7 cellular contexts compared by ENCODE assay signal in the genomic region with DNA sequence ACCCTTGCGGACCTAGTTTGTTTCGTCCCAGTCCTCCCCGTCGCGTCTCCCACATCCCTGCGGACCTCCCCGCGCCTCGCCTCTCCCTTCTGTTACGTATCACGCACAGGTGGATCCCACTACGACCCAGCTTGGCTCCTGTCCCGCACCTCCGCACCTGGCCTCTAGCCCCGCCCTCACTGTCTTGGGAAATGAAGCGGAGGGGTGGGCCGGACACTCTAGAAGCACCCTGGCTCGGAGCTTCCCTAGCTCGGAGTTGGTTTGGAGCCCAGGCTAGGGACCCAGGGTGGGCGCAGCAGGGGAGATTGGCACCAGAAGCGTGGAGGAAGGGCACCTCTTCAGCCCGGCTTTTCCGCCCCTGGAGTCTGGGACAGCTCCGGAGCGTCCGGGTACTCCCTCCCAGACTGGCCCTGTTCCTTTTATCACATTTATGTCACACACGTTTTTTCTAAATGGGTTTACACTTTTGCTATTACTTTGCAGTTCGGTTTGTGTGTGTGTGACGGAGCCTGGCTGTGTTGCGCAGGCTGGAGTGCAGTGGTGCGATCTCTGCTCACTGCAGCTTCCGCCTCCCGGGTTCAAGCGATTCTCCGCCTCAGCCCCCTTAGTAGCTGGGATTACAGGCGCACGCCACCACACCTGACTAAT. TPM values are rescaled to one million over a fixed set of nuclear protein-coding genes. Genes with fewer than 3 reads are reported as not detected.
DNase-seq lines count a peak whose midpoint lies in the region; ATAC-seq, FAIRE-seq and TF ChIP-seq lines count a peak whose summit lies in the region.

No MANE protein-coding gene starts in this region.

- H3K27me3 ChIP-seq in colonic mucosa (no peaks in the 10 kb centered on the region), right lobe of liver (no peaks in the 10 kb centered on the region)

- H3K9me3 ChIP-seq in colonic mucosa (no peaks in the 10 kb centered on the region), right lobe of liver (no peaks in the 10 kb centered on the region)

- TF ChIP-seq CTCF in WI38 (IDR thresholded peaks at IDR 0.05; ENCODE audit: low read depth, low read length): no peak
- TF ChIP-seq CTCF in colonic mucosa (IDR thresholded peaks at IDR 0.05): no peak
- no peak for TF ChIP-seq CTCF in right lobe of liver (IDR thresholded peaks at IDR 0.05)

- no peak for FAIRE-seq in GM12891 (lab: Jason Lieb, UNC)

- TF ChIP-seq POLR2A in GM12891 (IDR thresholded peaks at IDR 0.05; ENCODE audit: low read depth, low read length): peak; percentile 51; the same call in 1 of the 2 replicates
- TF ChIP-seq POLR2A in right lobe of liver (IDR thresholded peaks at IDR 0.05): peak; percentile 61

- under 1% methylated on average over 28 of the region's 37 CpGs for WGBS in right lobe of liver (ENCODE audit: insufficient coverage, low coverage, low lambda C conversion rate, missing lambda C conversion rate)

- DNase-seq in GM12891 (ENCODE audit: insufficient read length, low spot score): no peak
- peak; percentile 40 for DNase-seq in NCI-H1105 treated with DMSO at 0.1 percent for 48 hours (lab: John Stamatoyannopoulos, UW)
- peak; percentile 87 for DNase-seq in colonic mucosa
- peak; percentile 78 to 91 (median 89) for DNase-seq in right lobe of liver
- peak in 2 of 3 experiments; percentile 36 to 55 for DNase-seq in stimulated activated CD4-positive, alpha-beta T cell treated with anti-CD3 and anti-CD28 coated beads, TNF-alpha, amount 100 ng/mL, for 24 hours (ENCODE audit: low read depth in 3 of 3)
- DNase-seq in COLO829 (ENCODE audit: low spot score): no peak

- ATAC-seq in right lobe of liver: peak; percentile 42 to 64 (median 58)

- peaks cover 4% of the 10 kb centered on the region for H3K36me3 ChIP-seq in colonic mucosa
- peaks cover 0 to 16% (median 4%) of the 10 kb centered on the region in 4 donors for H3K36me3 ChIP-seq in right lobe of liver

- H3K9ac ChIP-seq in colonic mucosa (ENCODE audit: low read depth in 2 of 2, low read length in 2 of 2): peak overlapping the region; percentile 92 to 99

- peak overlapping the region; percentile 91 for H3K27ac ChIP-seq in colonic mucosa
- peak overlapping the region; percentile 92 to 99 (median 93) for H3K27ac ChIP-seq in right lobe of liver

- H3K4me1 ChIP-seq in colonic mucosa (peaks cover 10% of the 10 kb centered on the region), right lobe of liver (peaks cover 0 to 14% (median 0%) of the 10 kb centered on the region in 4 donors)

- H3K4me3 ChIP-seq in WI38 (ENCODE audit: low read depth, low read length) (peak overlapping the region; percentile 56), colonic mucosa (peak overlapping the region; percentile 39), right lobe of liver (peak overlapping the region; percentile 40 to 61 (median 52))

- intact Hi-C loops in colonic mucosa (cut with DNase I) (no loop called here), right lobe of liver (cut with DNase I) (no loop called here)

TF ChIP-seq in GM12891, 5 proteins besides CTCF, POLR2A, EP300 and RAD21:
- TF ChIP-seq TAF1 (IDR thresholded peaks at IDR 0.05; ENCODE audit: low read depth, low read length): 0 out of 2 replicates have a peak, but pooled peaks have one; percentile 18
- no peak for TF ChIP-seq SPI1 (IDR thresholded peaks at IDR 0.05; ENCODE audit: low read depth, low read length)

RNA-seq across cellular contexts. Expression of gene CEMP1, which starts 1.4 kb away (rescaled TPM):
- polyA plus RNA-seq in GM12891 (2012; ENCODE audit: low read depth, missing spikeins): 2.6 TPM
- total RNA-seq in colonic mucosa: under 1 TPM; 0.53 to 0.54 TPM
- under 1 TPM in 2 of 6 experiments, not detected in 4; 0.22 to 0.29 TPM for total RNA-seq in right lobe of liver

RNA-seq across cellular contexts. Expression of gene PDPK1, which starts 5.2 kb away (rescaled TPM):
- polyA plus RNA-seq in GM12891 (2012; ENCODE audit: low read depth, missing spikeins): 12.6 TPM
- total RNA-seq in colonic mucosa (10 to 100 TPM; 60.4 to 71.5 TPM), right lobe of liver (10 to 100 TPM; 20.7 to 28.3 (median 24.5) TPM)

RNA-seq across cellular contexts. Expression of gene AMDHD2, which starts 12.4 kb away (rescaled TPM):
- polyA plus RNA-seq in GM12891 (2012; ENCODE audit: low read depth, missing spikeins): 14.2 TPM
- total RNA-seq in colonic mucosa (10 to 100 TPM; 19.4 to 31.6 TPM), right lobe of liver (10 to 100 TPM; 12.3 to 24.9 (median 21.4) TPM)

RNA-seq across cellular contexts. Expression of gene ATP6V0C, which starts 18.9 kb away (rescaled TPM):
- polyA plus RNA-seq in GM12891 (2012; ENCODE audit: low read depth, missing spikeins): 103 TPM
- total RNA-seq in colonic mucosa (100 to 1,000 TPM; 240 to 336 TPM), right lobe of liver (100 to 1,000 TPM in 1 of 6 experiments, 10 to 100 TPM in 5; 71.5 to 100 (median 79.4) TPM)

RNA-seq across cellular contexts. Expression of gene TBC1D24, which starts 57.7 kb away (rescaled TPM):
- 1.1 TPM for polyA plus RNA-seq in GM12891 (2012; ENCODE audit: low read depth, missing spikeins)
- 10 to 100 TPM in 1 of 2 donors, 1 to 10 TPM in 1; 8.4 to 15.8 TPM for total RNA-seq in colonic mucosa
- total RNA-seq in right lobe of liver: 10 to 100 TPM; 14.9 to 22.7 (median 17.5) TPM

Comparison
In these comparisons a context has a peak if more than half of its experiments do, and no peak if none do; other contexts are left out.
1. DNase-seq: peak in NCI-H1105 treated with DMSO at 0.1 percent for 48 hours (single experiment), colonic mucosa (single experiment), right lobe of liver (3 of 3) and stimulated activated CD4-positive, alpha-beta T cell treated with anti-CD3 and anti-CD28 coated beads, TNF-alpha, amount 100 ng/mL, for 24 hours (2 of 3); none in GM12891 (single experiment) and COLO829 (single experiment).
2. Peak in every context shown above with its lines, with median percentiles within 50 percentile points of each other: H3K4me3 ChIP-seq.